ENCODE assay signal across 1 cellular context in genomic region chr10:86888585-86889381, GRCh38.
A peak's percentile ranks its signal among the peaks of the same experiment; 100 is the strongest.
TF ChIP-seq lines count a peak whose summit lies in the region.

No MANE protein-coding gene starts in this region.

TF ChIP-seq in GM12878, 131 proteins besides CTCF, POLR2A, EP300 and RAD21 (continued from another document and continues in another):
- TF ChIP-seq EED (IDR thresholded peaks at IDR 0.05; ENCODE audit: low read depth) (no peak), NFIC (IDR thresholded peaks at IDR 0.05; ENCODE audit: low read depth, low read length) (peak; percentile 86; the same call in 1 of the 2 replicates), PAX5 (IDR thresholded peaks at IDR 0.05; ENCODE audit: borderline replicate concordance, low read depth, low read length) (peak; percentile 38; the same call in 1 of the 2 replicates), CEBPZ (IDR thresholded peaks at IDR 0.05; ENCODE audit: low read depth, low read length) (no peak), ETV6 (conservative IDR thresholded peaks at IDR 0.05 in 1 of 2, IDR thresholded peaks at IDR 0.05 in 1 of 2; ENCODE audit: borderline replicate concordance in 1 of 2, low read depth in 1 of 2) (peak in 1 of 2 experiments; percentile 98; a peak in 2 of 4 replicates), SRF (IDR thresholded peaks at IDR 0.05; ENCODE audit: low read depth in 2 of 2, low read length in 2 of 2) (peak in 1 of 2 experiments; percentile 74; a peak in 2 of 4 replicates), JUND (IDR thresholded peaks at IDR 0.05; ENCODE audit: low read depth, low read length) (no peak), E2F8 (IDR thresholded peaks at IDR 0.05; ENCODE audit: low read depth, partially characterized antibody) (no peak), ATF3 (IDR thresholded peaks at IDR 0.05; ENCODE audit: borderline replicate concordance, extremely low read depth, low read depth, low read length) (no peak), RBBP5 (conservative IDR thresholded peaks at IDR 0.05) (no peak), NRF1 (conservative IDR thresholded peaks at IDR 0.05; ENCODE audit: low read depth, low read length) (no peak), HSF1 (IDR thresholded peaks at IDR 0.05; ENCODE audit: low read depth, low read length) (no peak), RFX5 (IDR thresholded peaks at IDR 0.05; ENCODE audit: low read depth, low read length) (no peak), RB1 (IDR thresholded peaks at IDR 0.05; ENCODE audit: borderline replicate concordance) (no peak), ZBTB11 (CRISPR knock-in tag; IDR thresholded peaks at IDR 0.05) (no peak), SMAD5 (IDR thresholded peaks at IDR 0.05; ENCODE audit: low read depth) (no peak), BMI1 (IDR thresholded peaks at IDR 0.05; ENCODE audit: borderline replicate concordance) (no peak), NR2C1 (IDR thresholded peaks at IDR 0.05) (peak; percentile 86), SREBF2 (IDR thresholded peaks at IDR 0.05; ENCODE audit: low read length) (no peak), GATAD2B (conservative IDR thresholded peaks at IDR 0.05; ENCODE audit: low read depth) (no peak), FOS (IDR thresholded peaks at IDR 0.05; ENCODE audit: borderline replicate concordance, extremely low read depth, insufficient read length) (no peak), ZBTB4 (CRISPR knock-in tag; IDR thresholded peaks at IDR 0.05) (no peak), TARDBP (IDR thresholded peaks at IDR 0.05; ENCODE audit: borderline replicate concordance) (no peak), ZNF592 (IDR thresholded peaks at IDR 0.05) (no peak), ZNF274 (IDR thresholded peaks at IDR 0.05; ENCODE audit: insufficient read depth, insufficient read length) (no peak), CHD1 (IDR thresholded peaks at IDR 0.05; ENCODE audit: low read depth, low read length) (no peak), SMARCA5 (IDR thresholded peaks at IDR 0.05) (no peak), HDAC2 (IDR thresholded peaks at IDR 0.05) (no peak), CBX5 (IDR thresholded peaks at IDR 0.05; ENCODE audit: low read depth) (0 out of 2 replicates have a peak, but pooled peaks have one; percentile 63), NBN (IDR thresholded peaks at IDR 0.05) (peak; percentile 46; the same call in 1 of the 2 replicates), ASH2L (IDR thresholded peaks at IDR 0.05; ENCODE audit: borderline replicate concordance, low read depth) (no peak)
